Comparison of ENCODE assay signal across 21 cellular contexts in genomic region chr15:55284461-55284860, GRCh38. TPM values are rescaled to one million over a fixed set of nuclear protein-coding genes. Genes with fewer than 3 reads are reported as not detected.
DNase-seq lines count a peak whose midpoint lies in the region; TF ChIP-seq lines count a peak whose summit lies in the region.
"Had no signal": no experiment of that assay in that cellular context is flagged by ENCODE, and none has a peak within 500 bp of the region (broad histone marks: within the 10 kb centered on the region; RNA-seq: fewer than 3 reads in every experiment).

No MANE protein-coding gene starts in this region.

- H3K4me3 ChIP-seq in stomach = no peak overlapping the region
- H3K4me3 ChIP-seq: GM23248, tibial nerve had no signal

- DNase-seq in activated naive CD4-positive, alpha-beta T cell treated with anti-CD3 and anti-CD28 coated beads, Interleukin-2, amount 50 U/mL, for 16 hours = no peak
- no peak for DNase-seq in activated CD4-positive, alpha-beta memory T cell treated with anti-CD3 and anti-CD28 coated beads, Interleukin-2, amount 10 ng/mL, durations not matched to agents 7 days and 5 days
- peak; percentile 1 for DNase-seq in islet precursor cell
- DNase-seq in stomach = no peak
- DNase-seq in activated effector memory CD4-positive, alpha-beta T cell treated with anti-CD3 and anti-CD28 coated beads, Interleukin-2, amount 50 U/mL, for 16 hours = no peak
- DNase-seq in NAMALWA (ENCODE audit: low spot score) = no peak
- DNase-seq in NCI-H146 (lab: John Stamatoyannopoulos, UW) = no peak
- DNase-seq: aorta; erythroblast; GM23248; hypothalamus; KBM-7; NCI-H187; NCI-H82; PC-3; SHP77; stimulated activated CD4-positive, alpha-beta T cell treated with anti-CD3 and anti-CD28 coated beads, Interleukin-2, amount 100 ng/mL, for 24 hours; stimulated activated naive CD4-positive, alpha-beta T cell had no signal

- peak overlapping the region; percentile 64 to 95 (median 77) for H3K27ac ChIP-seq in stomach
- H3K27ac ChIP-seq: GM23248, tibial nerve had no signal

- H3K9me3 ChIP-seq in stomach = no peaks in the 10 kb centered on the region
- H3K9me3 ChIP-seq: tibial nerve had no signal

- CTCF ChIA-PET in activated CD4-positive, alpha-beta memory T cell treated with anti-CD3 and anti-CD28 coated beads, Interleukin-2, amount 10 ng/mL, durations not matched to agents 7 days and 5 days (lab: Charles Lee) = interaction anchor here (2.3 kb wide), 1 partner anchor 66 kb away, joined by 9 read pairs; no protein-coding TSS in a partner anchor

- H3K4me3 Mint-ChIP-seq in activated naive CD4-positive, alpha-beta T cell treated with anti-CD3 and anti-CD28 coated beads, Interleukin-2, amount 50 U/mL, for 24 hours = peak overlapping the region; percentile 8
- peak overlapping the region; percentile 12 for H3K4me3 Mint-ChIP-seq in activated CD4-positive, alpha-beta memory T cell treated with anti-CD3 and anti-CD28 coated beads, Interleukin-2, amount 10 ng/mL, durations not matched to agents 7 days and 5 days

- no peaks in the 10 kb centered on the region for H3K36me3 ChIP-seq in stomach
- H3K36me3 ChIP-seq: tibial nerve had no signal

- peaks cover 95% of the 10 kb centered on the region for H3K4me1 Mint-ChIP-seq in activated naive CD4-positive, alpha-beta T cell treated with anti-CD3 and anti-CD28 coated beads, Interleukin-2, amount 50 U/mL, for 24 hours
- peaks cover 91% of the 10 kb centered on the region for H3K4me1 Mint-ChIP-seq in activated CD4-positive, alpha-beta memory T cell treated with anti-CD3 and anti-CD28 coated beads, Interleukin-2, amount 10 ng/mL, durations not matched to agents 7 days and 5 days

- H3K27me3 ChIP-seq in stomach = no peaks in the 10 kb centered on the region
- H3K27me3 ChIP-seq: tibial nerve had no signal

- H3K9me3 Mint-ChIP-seq in activated naive CD4-positive, alpha-beta T cell treated with anti-CD3 and anti-CD28 coated beads, Interleukin-2, amount 50 U/mL, for 24 hours = no peaks in the 10 kb centered on the region
- no peaks in the 10 kb centered on the region for H3K9me3 Mint-ChIP-seq in activated CD4-positive, alpha-beta memory T cell treated with anti-CD3 and anti-CD28 coated beads, Interleukin-2, amount 10 ng/mL, durations not matched to agents 7 days and 5 days

- H3K27me3 Mint-ChIP-seq in activated naive CD4-positive, alpha-beta T cell treated with anti-CD3 and anti-CD28 coated beads, Interleukin-2, amount 50 U/mL, for 24 hours = no peaks in the 10 kb centered on the region
- no peaks in the 10 kb centered on the region for H3K27me3 Mint-ChIP-seq in activated CD4-positive, alpha-beta memory T cell treated with anti-CD3 and anti-CD28 coated beads, Interleukin-2, amount 10 ng/mL, durations not matched to agents 7 days and 5 days
- H3K27me3 Mint-ChIP-seq: progenitor cell of endocrine pancreas had no signal

- H3K36me3 Mint-ChIP-seq in activated naive CD4-positive, alpha-beta T cell treated with anti-CD3 and anti-CD28 coated beads, Interleukin-2, amount 50 U/mL, for 24 hours = peaks cover 10% of the 10 kb centered on the region
- peaks cover 56% of the 10 kb centered on the region for H3K36me3 Mint-ChIP-seq in activated CD4-positive, alpha-beta memory T cell treated with anti-CD3 and anti-CD28 coated beads, Interleukin-2, amount 10 ng/mL, durations not matched to agents 7 days and 5 days (ENCODE audit: low read depth)

- H3K27ac Mint-ChIP-seq in activated naive CD4-positive, alpha-beta T cell treated with anti-CD3 and anti-CD28 coated beads, Interleukin-2, amount 50 U/mL, for 24 hours = peak overlapping the region; percentile 63
- H3K27ac Mint-ChIP-seq in activated CD4-positive, alpha-beta memory T cell treated with anti-CD3 and anti-CD28 coated beads, Interleukin-2, amount 10 ng/mL, durations not matched to agents 7 days and 5 days = peak overlapping the region; percentile 12
- H3K27ac Mint-ChIP-seq: progenitor cell of endocrine pancreas had no signal

- 22 to 76% (median 45%) methylated on average over 1 of the region's 1 CpG for WGBS in stomach, 5 donors

- intact Hi-C loops in stomach (cut with DNase I; ENCODE audit: low total_unique reads) = no loop called here

- TF ChIP-seq EP300 in stomach (IDR thresholded peaks at IDR 0.05) = no peak

- POLR2A ChIA-PET in activated CD4-positive, alpha-beta memory T cell treated with anti-CD3 and anti-CD28 coated beads, Interleukin-2, amount 10 ng/mL, durations not matched to agents 7 days and 5 days (lab: Charles Lee) = interaction anchor here (1.4 to 2.3 kb wide), 3 partner anchors 17 to 66 kb away, joined by 7 to 8 read pairs (median 8); no protein-coding TSS in a partner anchor

- TF ChIP-seq POLR2A in stomach (IDR thresholded peaks at IDR 0.05) = no peak

- H3K4me1 ChIP-seq in stomach = peaks cover 40 to 85% (median 68%) of the 10 kb centered on the region in 4 donors

- no peak for TF ChIP-seq CTCF in stomach (IDR thresholded peaks at IDR 0.05)

RNA-seq across cellular contexts. Expression of gene RAB27A, which starts 5.2 kb away (rescaled TPM):
- total RNA-seq in activated CD4-positive, alpha-beta memory T cell treated with anti-CD3 and anti-CD28 coated beads, Interleukin-2, amount 10 ng/mL, durations not matched to agents 7 days and 5 days = 10 to 100 TPM; 99.0 to 99.9 TPM
- 10 to 100 TPM in 4 of 5 donors, 1 to 10 TPM in 1; 4.3 to 78.4 (median 56.7) TPM for total RNA-seq in stomach
- polyA plus RNA-seq in stomach = 100 to 1,000 TPM in 1 of 3 donors, 10 to 100 TPM in 2; 19.0 to 146 (median 59.5) TPM

RNA-seq across cellular contexts. Expression of gene PIGBOS1, which starts 34.5 kb away (rescaled TPM):
- total RNA-seq in activated CD4-positive, alpha-beta memory T cell treated with anti-CD3 and anti-CD28 coated beads, Interleukin-2, amount 10 ng/mL, durations not matched to agents 7 days and 5 days = 10 to 100 TPM; 14.7 to 14.9 TPM
- total RNA-seq in stomach = 10 to 100 TPM in 3 of 5 donors, 1 to 10 TPM in 2; 7.0 to 12.7 (median 11.2) TPM
- 10 to 100 TPM; 21.2 to 28.8 (median 23.8) TPM for polyA plus RNA-seq in stomach

RNA-seq across cellular contexts. Expression of gene PIGB, which starts 34.6 kb away (rescaled TPM):
- total RNA-seq in activated CD4-positive, alpha-beta memory T cell treated with anti-CD3 and anti-CD28 coated beads, Interleukin-2, amount 10 ng/mL, durations not matched to agents 7 days and 5 days = 10 to 100 TPM; 28.9 to 29.3 TPM
- 10 to 100 TPM in 2 of 5 donors, 1 to 10 TPM in 2, under 1 TPM in 1; 0.58 to 21.2 (median 5.3) TPM for total RNA-seq in stomach
- 10 to 100 TPM in 1 of 3 donors, 1 to 10 TPM in 2; 6.3 to 12.8 (median 9.2) TPM for polyA plus RNA-seq in stomach
